ENCODE assay signal across 8 cellular contexts in genomic region chr2:54709341-54709809, GRCh38. TPM values are rescaled to one million over a fixed set of nuclear protein-coding genes. Genes with fewer than 3 reads are reported as not detected.
A peak's percentile ranks its signal among the peaks of the same experiment; 100 is the strongest.
DNase-seq lines count a peak whose midpoint lies in the region; ATAC-seq and TF ChIP-seq lines count a peak whose summit lies in the region.

No MANE protein-coding gene starts in this region.

- TF ChIP-seq CTCF in VCaP (conservative IDR thresholded peaks at IDR 0.05): no peak

- DNase-seq in left cardiac atrium (no peak), DMS 273 (lab: John Stamatoyannopoulos, UW; ENCODE audit: unreplicated experiment) (no peak), cortex of kidney (lab: John Stamatoyannopoulos, UW) (no peak), AG20443 (ENCODE audit: low spot score) (no peak)

- no peaks in the 10 kb centered on the region for H3K36me3 ChIP-seq in skeletal muscle tissue (ENCODE audit: control insufficient read depth in 3 of 3, insufficient read depth in 3 of 3, low read length in 3 of 3)

- ATAC-seq in GM18511 (IDR thresholded peaks at IDR 0.05; ENCODE audit: unreplicated experiment) (peak; percentile 50), left cardiac atrium (peak; percentile 56), HG03045 (IDR thresholded peaks at IDR 0.05; ENCODE audit: unreplicated experiment) (no peak)

- no peaks in the 10 kb centered on the region for H3K9me3 ChIP-seq in skeletal muscle tissue (ENCODE audit: control insufficient read depth in 3 of 3, low read length in 3 of 3)

- intact Hi-C loops in left cardiac atrium (cut with DNase I): loop anchor here in 1 of 2 donors (10.0 kb wide), 1 partner anchor 185 kb away; no protein-coding TSS in a partner anchor

- H3K27ac ChIP-seq in VCaP (peak overlapping the region; percentile 73), skeletal muscle tissue (ENCODE audit: low read depth, low read length) (no peak overlapping the region)

- peak overlapping the region in 2 of 3 donors; percentile 51 to 60 for H3K9ac ChIP-seq in skeletal muscle tissue (ENCODE audit: low read depth in 1 of 3, low read length in 3 of 3)

- H3K4me3 ChIP-seq in skeletal muscle tissue (ENCODE audit: low read length in 3 of 3): peak overlapping the region; percentile 34 to 60 (median 51)

- peaks cover 2 to 5% (median 4%) of the 10 kb centered on the region in 3 donors for H3K4me1 ChIP-seq in skeletal muscle tissue (ENCODE audit: control insufficient read depth in 3 of 3, insufficient read depth in 3 of 3, low read length in 3 of 3)

- H3K27me3 ChIP-seq in skeletal muscle tissue (ENCODE audit: control insufficient read depth in 3 of 3, insufficient read depth in 3 of 3, low read length in 3 of 3): peaks cover 3 to 14% (median 14%) of the 10 kb centered on the region in 3 donors

RNA-seq across cellular contexts. Expression of gene EML6, which starts 14.1 kb away (rescaled TPM):
- total RNA-seq in left cardiac atrium (under 1 TPM; 0.52 to 0.62 TPM), skeletal muscle tissue (10.4 TPM)
